ENCODE assay signal across 7 cellular contexts in genomic region chr10:97428572-97428981, GRCh38. TPM values are rescaled to one million over a fixed set of nuclear protein-coding genes. Genes with fewer than 3 reads are reported as not detected.
DNase-seq lines count a peak whose midpoint lies in the region; ATAC-seq and TF ChIP-seq lines count a peak whose summit lies in the region.

No MANE protein-coding gene starts in this region.

- H3K4me1 ChIP-seq in sigmoid colon: peaks cover 0 to 30% (median 29%) of the 10 kb centered on the region in 4 donors

- peaks cover 17 to 34% (median 20%) of the 10 kb centered on the region in 4 donors for H3K36me3 ChIP-seq in sigmoid colon

- H3K4me3 ChIP-seq in GM12875 (ENCODE audit: low read depth, low read length) (peak overlapping the region; percentile 42), dorsolateral prefrontal cortex (peak overlapping the region in 45 of 59 donors; percentile 22 to 99 (median 96)), sigmoid colon (no peak overlapping the region)

- H3K9me3 ChIP-seq in sigmoid colon: no peaks in the 10 kb centered on the region

- WGBS in sigmoid colon, 2 donors: 64 to 67% methylated on average over 4 of the region's 4 CpGs

- intact Hi-C loops in dorsolateral prefrontal cortex (cut with DNase I) (loop anchor here in 1 of 2 donors (10.0 kb wide), 1 partner anchor 94 kb away; the partner anchor contains the start of gene FRAT2), sigmoid colon (cut with DNase I) (loop anchor here (2.0 to 5.0 kb wide), 2 partner anchors 16 to 69 kb away; partner anchors contain the start of genes MMS19 and UBTD1)

- DNase-seq in RKO (ENCODE audit: low spot score): peak; percentile 87
- DNase-seq in dorsolateral prefrontal cortex: no peak
- DNase-seq in sigmoid colon: no peak
- DNase-seq in HPDE6-E6E7 (ENCODE audit: extremely low spot score): no peak

- no peaks in the 10 kb centered on the region for H3K27me3 ChIP-seq in dorsolateral prefrontal cortex
- H3K27me3 ChIP-seq in sigmoid colon: no peaks in the 10 kb centered on the region

- peak overlapping the region in 28 of 59 donors; percentile 3 to 95 (median 44) for H3K27ac ChIP-seq in dorsolateral prefrontal cortex
- H3K27ac ChIP-seq in sigmoid colon: peak overlapping the region in 3 of 4 donors; percentile 91 to 93 (median 92)

- no peak for TF ChIP-seq POLR2A in sigmoid colon (IDR thresholded peaks at IDR 0.05)

- ATAC-seq in HG03521 (IDR thresholded peaks at IDR 0.05; ENCODE audit: unreplicated experiment) (no peak), GM18909 (IDR thresholded peaks at IDR 0.05; ENCODE audit: poor library complexity, unreplicated experiment) (no peak)

- no peak for TF ChIP-seq CTCF in GM12875 (IDR thresholded peaks at IDR 0.05; ENCODE audit: borderline replicate concordance, insufficient read depth, low read depth, low read length)
- no peak for TF ChIP-seq CTCF in dorsolateral prefrontal cortex (IDR thresholded peaks at IDR 0.05 in 54 of 56, conservative IDR thresholded peaks at IDR 0.05 in 2 of 56; ENCODE audit: low read depth in 1 of 56, partially characterized antibody in 56 of 56)
- no peak for TF ChIP-seq CTCF in sigmoid colon (IDR thresholded peaks at IDR 0.05)

- no peak for TF ChIP-seq EP300 in sigmoid colon (IDR thresholded peaks at IDR 0.05)

RNA-seq across cellular contexts. Expression of gene PGAM1, which starts 2.6 kb away (rescaled TPM):
- total RNA-seq in dorsolateral prefrontal cortex: 100 to 1,000 TPM; 155 to 477 (median 341) TPM
- 100 to 1,000 TPM; 188 to 306 (median 224) TPM for total RNA-seq in sigmoid colon
- 100 to 1,000 TPM; 195 to 363 (median 303) TPM for polyA plus RNA-seq in sigmoid colon

RNA-seq across cellular contexts. Expression of gene EXOSC1, which starts 17.2 kb away (rescaled TPM):
- total RNA-seq in dorsolateral prefrontal cortex (10 to 100 TPM; 23.5 to 46.9 (median 33.8) TPM), sigmoid colon (10 to 100 TPM; 29.1 to 40.0 (median 38.7) TPM)
- polyA plus RNA-seq in sigmoid colon: 10 to 100 TPM; 35.4 to 42.6 (median 36.8) TPM

RNA-seq across cellular contexts. Expression of gene ZDHHC16, which starts 17.4 kb away (rescaled TPM):
- total RNA-seq in dorsolateral prefrontal cortex (10 to 100 TPM; 22.2 to 46.8 (median 31.1) TPM), sigmoid colon (10 to 100 TPM; 15.7 to 36.3 (median 24.0) TPM)
- 10 to 100 TPM; 16.8 to 35.1 (median 21.5) TPM for polyA plus RNA-seq in sigmoid colon

RNA-seq across cellular contexts. Expression of gene RRP12, which starts 27.4 kb away (rescaled TPM):
- 10 to 100 TPM; 21.1 to 88.1 (median 42.7) TPM for total RNA-seq in dorsolateral prefrontal cortex
- total RNA-seq in sigmoid colon: 10 to 100 TPM in 2 of 4 donors, 1 to 10 TPM in 2; 5.9 to 17.4 (median 9.8) TPM
- 10 to 100 TPM in 1 of 3 donors, 1 to 10 TPM in 2; 3.2 to 18.8 (median 7.8) TPM for polyA plus RNA-seq in sigmoid colon

Comparison
In these comparisons a context has a peak if more than half of its experiments do, and no peak if none do; other contexts are left out.
1. H3K4me3 ChIP-seq: peak in GM12875 (single experiment) and dorsolateral prefrontal cortex (45 of 59); none in sigmoid colon (0 of 4).